Comparison of ENCODE assay signal across 1 cellular context in the genomic region with DNA sequence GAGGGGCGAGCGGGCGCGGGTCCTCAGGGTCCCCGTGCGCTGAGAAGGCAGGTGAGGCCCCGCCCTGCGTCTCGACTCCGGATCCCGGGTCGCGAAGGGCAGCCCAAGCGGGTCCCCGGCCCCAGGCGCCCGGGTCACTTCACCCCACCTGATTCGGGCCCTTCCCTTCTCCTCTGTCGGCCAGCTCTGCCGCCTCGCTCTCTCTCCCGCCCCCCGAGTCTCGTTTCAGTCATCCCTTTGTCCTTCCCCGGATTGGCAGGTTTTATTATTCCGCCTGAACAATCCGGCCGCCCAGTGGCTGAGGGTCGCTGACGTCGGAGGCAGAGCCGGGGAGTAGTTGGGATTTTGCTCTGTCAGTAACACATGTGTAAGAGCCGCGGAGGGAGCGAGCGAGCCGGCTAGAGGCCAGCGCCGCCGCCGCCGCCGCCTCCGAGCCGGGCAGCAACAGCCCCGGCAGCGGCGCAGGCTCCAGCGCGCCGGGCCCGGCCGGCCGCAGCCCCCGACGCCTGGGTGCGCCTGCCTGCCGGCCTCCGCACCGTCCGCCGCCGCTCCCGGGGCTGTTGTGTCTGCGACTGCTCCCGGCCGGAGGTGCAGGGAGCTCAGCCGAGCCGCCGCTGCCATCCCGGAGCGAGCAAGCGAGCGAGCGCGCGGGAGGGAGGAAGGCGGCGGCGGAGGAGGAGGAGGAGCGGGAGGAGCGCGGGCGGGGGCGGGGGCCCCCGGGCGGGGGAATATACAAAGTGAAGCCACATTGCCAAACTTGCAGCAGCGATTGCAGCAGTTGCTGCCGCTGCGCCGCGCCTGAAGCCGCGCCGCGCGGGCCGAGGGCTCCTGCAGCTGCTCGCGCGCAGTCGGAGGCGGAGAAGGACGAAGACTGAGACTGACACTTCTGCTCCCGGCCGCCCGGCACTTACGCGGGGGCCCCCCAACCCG.
A peak's percentile ranks its signal among the peaks of the same experiment; 100 is the strongest.
TF ChIP-seq lines count a peak whose summit lies in the region.

A gene with protein sequence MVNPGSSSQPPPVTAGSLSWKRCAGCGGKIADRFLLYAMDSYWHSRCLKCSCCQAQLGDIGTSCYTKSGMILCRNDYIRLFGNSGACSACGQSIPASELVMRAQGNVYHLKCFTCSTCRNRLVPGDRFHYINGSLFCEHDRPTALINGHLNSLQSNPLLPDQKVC (plus strand): TSS at position 760 of the 930 bp plus-strand sequence. CDS start 3,136 bp downstream, outside the sequence.

TF ChIP-seq in HepG2, 621 proteins besides CTCF, POLR2A, EP300 and RAD21 (continued from another document and continues in another):
- TF ChIP-seq, protein P1, sequence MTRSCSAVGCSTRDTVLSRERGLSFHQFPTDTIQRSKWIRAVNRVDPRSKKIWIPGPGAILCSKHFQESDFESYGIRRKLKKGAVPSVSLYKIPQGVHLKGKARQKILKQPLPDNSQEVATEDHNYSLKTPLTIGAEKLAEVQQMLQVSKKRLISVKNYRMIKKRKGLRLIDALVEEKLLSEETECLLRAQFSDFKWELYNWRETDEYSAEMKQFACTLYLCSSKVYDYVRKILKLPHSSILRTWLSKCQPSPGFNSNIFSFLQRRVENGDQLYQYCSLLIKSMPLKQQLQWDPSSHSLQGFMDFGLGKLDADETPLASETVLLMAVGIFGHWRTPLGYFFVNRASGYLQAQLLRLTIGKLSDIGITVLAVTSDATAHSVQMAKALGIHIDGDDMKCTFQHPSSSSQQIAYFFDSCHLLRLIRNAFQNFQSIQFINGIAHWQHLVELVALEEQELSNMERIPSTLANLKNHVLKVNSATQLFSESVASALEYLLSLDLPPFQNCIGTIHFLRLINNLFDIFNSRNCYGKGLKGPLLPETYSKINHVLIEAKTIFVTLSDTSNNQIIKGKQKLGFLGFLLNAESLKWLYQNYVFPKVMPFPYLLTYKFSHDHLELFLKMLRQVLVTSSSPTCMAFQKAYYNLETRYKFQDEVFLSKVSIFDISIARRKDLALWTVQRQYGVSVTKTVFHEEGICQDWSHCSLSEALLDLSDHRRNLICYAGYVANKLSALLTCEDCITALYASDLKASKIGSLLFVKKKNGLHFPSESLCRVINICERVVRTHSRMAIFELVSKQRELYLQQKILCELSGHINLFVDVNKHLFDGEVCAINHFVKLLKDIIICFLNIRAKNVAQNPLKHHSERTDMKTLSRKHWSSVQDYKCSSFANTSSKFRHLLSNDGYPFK (CRISPR knock-in tag; IDR thresholded peaks at IDR 0.05; ENCODE audit: borderline replicate concordance): no peak
- TF ChIP-seq SOX5 (CRISPR knock-in tag; IDR thresholded peaks at IDR 0.05; ENCODE audit: borderline replicate concordance) (peak; percentile 27; the same call in 1 of the 2 replicates), PHB2 (IDR thresholded peaks at IDR 0.05; ENCODE audit: partially characterized antibody) (no peak), RARA (CRISPR knock-in tag; IDR thresholded peaks at IDR 0.05) (0 out of 2 replicates have a peak, but pooled peaks have one; percentile 9), ARHGAP35 (CRISPR knock-in tag; IDR thresholded peaks at IDR 0.05; ENCODE audit: borderline replicate concordance) (no peak; the same call in 1 of the 2 replicates), ZNF816 (CRISPR knock-in tag; IDR thresholded peaks at IDR 0.05; ENCODE audit: borderline replicate concordance) (no peak), ZNF337 (CRISPR knock-in tag; IDR thresholded peaks at IDR 0.05; ENCODE audit: borderline replicate concordance, low read depth) (no peak), PHF8 (CRISPR knock-in tag; IDR thresholded peaks at IDR 0.05) (peak; percentile 57), ZNF343 (CRISPR knock-in tag; IDR thresholded peaks at IDR 0.05) (no peak), SKI (IDR thresholded peaks at IDR 0.05; ENCODE audit: partially characterized antibody) (no peak), CENPT (CRISPR knock-in tag; IDR thresholded peaks at IDR 0.05; ENCODE audit: low read depth) (no peak), HOXA5 (CRISPR knock-in tag; IDR thresholded peaks at IDR 0.05) (peak; percentile 23; the same call in 1 of the 2 replicates), MAFK (conservative IDR thresholded peaks at IDR 0.05 in 1 of 2, IDR thresholded peaks at IDR 0.05 in 1 of 2; ENCODE audit: low read length in 2 of 2) (no peak), ZNF660 (CRISPR knock-in tag; IDR thresholded peaks at IDR 0.05; ENCODE audit: borderline replicate concordance, low read depth) (no peak), ZNF12 (CRISPR knock-in tag; IDR thresholded peaks at IDR 0.05) (no peak; the same call in 1 of the 2 replicates), ZNF577 (CRISPR knock-in tag; IDR thresholded peaks at IDR 0.05; ENCODE audit: borderline replicate concordance, low read depth) (no peak), ZSCAN29 (CRISPR knock-in tag; conservative IDR thresholded peaks at IDR 0.05) (no peak), ZNF724P (CRISPR knock-in tag; IDR thresholded peaks at IDR 0.05; ENCODE audit: borderline replicate concordance) (no peak), POLR2AphosphoS5 (IDR thresholded peaks at IDR 0.05; ENCODE audit: low read depth, low read length) (peak; percentile 49), CEBPG (CRISPR knock-in tag; IDR thresholded peaks at IDR 0.05) (peak; percentile 89), KMT2B (CRISPR knock-in tag; IDR thresholded peaks at IDR 0.05) (peak; percentile 45; the same call in 1 of the 2 replicates), ZNF556 (CRISPR knock-in tag; IDR thresholded peaks at IDR 0.05; ENCODE audit: borderline replicate concordance) (no peak)
- TF ChIP-seq, protein P2, sequence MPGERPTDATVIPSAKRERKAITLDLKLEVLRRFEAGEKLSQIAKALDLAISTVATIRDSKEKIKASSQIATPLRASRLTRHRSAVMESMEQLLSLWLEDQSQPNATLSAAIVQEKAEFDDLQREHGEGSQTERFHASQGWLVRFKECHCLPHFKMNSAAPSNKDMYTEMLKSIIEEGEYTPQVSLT (CRISPR knock-in tag; IDR thresholded peaks at IDR 0.05; ENCODE audit: borderline replicate concordance, low read depth): no peak
- TF ChIP-seq, protein P3, sequence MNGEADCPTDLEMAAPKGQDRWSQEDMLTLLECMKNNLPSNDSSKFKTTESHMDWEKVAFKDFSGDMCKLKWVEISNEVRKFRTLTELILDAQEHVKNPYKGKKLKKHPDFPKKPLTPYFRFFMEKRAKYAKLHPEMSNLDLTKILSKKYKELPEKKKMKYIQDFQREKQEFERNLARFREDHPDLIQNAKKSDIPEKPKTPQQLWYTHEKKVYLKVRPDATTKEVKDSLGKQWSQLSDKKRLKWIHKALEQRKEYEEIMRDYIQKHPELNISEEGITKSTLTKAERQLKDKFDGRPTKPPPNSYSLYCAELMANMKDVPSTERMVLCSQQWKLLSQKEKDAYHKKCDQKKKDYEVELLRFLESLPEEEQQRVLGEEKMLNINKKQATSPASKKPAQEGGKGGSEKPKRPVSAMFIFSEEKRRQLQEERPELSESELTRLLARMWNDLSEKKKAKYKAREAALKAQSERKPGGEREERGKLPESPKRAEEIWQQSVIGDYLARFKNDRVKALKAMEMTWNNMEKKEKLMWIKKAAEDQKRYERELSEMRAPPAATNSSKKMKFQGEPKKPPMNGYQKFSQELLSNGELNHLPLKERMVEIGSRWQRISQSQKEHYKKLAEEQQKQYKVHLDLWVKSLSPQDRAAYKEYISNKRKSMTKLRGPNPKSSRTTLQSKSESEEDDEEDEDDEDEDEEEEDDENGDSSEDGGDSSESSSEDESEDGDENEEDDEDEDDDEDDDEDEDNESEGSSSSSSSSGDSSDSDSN (CRISPR knock-in tag; IDR thresholded peaks at IDR 0.05): peak; percentile 76
- TF ChIP-seq, protein P4, sequence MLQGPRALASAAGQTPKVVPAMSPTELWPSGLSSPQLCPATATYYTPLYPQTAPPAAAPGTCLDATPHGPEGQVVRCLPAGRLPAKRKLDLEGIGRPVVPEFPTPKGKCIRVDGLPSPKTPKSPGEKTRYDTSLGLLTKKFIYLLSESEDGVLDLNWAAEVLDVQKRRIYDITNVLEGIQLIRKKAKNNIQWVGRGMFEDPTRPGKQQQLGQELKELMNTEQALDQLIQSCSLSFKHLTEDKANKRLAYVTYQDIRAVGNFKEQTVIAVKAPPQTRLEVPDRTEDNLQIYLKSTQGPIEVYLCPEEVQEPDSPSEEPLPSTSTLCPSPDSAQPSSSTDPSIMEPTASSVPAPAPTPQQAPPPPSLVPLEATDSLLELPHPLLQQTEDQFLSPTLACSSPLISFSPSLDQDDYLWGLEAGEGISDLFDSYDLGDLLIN (CRISPR knock-in tag; IDR thresholded peaks at IDR 0.05; ENCODE audit: borderline replicate concordance): no peak
- TF ChIP-seq, protein P5, sequence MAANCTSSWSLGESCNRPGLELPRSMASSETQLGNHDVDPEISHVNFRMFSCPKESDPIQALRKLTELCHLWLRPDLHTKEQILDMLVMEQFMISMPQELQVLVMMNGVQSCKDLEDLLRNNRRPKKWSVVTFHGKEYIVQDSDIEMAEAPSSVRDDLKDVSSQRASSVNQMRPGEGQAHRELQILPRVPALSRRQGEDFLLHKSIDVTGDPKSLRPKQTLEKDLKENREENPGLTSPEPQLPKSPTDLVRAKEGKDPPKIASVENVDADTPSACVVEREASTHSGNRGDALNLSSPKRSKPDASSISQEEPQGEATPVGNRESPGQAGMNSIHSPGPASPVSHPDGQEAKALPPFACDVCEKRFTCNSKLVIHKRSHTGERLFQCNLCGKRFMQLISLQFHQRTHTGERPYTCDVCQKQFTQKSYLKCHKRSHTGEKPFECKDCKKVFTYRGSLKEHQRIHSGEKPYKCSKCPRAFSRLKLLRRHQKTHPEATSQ (CRISPR knock-in tag; IDR thresholded peaks at IDR 0.05; ENCODE audit: borderline replicate concordance): no peak
- TF ChIP-seq, protein P6, sequence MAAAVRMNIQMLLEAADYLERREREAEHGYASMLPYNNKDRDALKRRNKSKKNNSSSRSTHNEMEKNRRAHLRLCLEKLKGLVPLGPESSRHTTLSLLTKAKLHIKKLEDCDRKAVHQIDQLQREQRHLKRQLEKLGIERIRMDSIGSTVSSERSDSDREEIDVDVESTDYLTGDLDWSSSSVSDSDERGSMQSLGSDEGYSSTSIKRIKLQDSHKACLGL (CRISPR knock-in tag; IDR thresholded peaks at IDR 0.05): peak; percentile 73
- TF ChIP-seq, protein P7, sequence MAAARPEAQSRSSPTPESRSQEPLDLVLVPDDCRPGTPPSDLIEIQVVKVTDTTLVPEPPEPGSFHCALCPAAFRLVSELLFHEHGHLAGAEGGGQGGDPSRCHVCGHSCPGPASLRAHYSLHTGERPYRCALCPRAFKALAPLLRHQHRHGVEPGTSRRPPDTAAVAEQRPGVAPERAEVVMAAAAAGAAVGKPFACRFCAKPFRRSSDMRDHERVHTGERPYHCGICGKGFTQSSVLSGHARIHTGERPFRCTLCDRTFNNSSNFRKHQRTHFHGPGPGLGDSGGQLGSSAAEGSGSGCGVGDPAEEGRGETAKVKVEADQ (CRISPR knock-in tag; IDR thresholded peaks at IDR 0.05; ENCODE audit: borderline replicate concordance): no peak
- TF ChIP-seq, protein P8, sequence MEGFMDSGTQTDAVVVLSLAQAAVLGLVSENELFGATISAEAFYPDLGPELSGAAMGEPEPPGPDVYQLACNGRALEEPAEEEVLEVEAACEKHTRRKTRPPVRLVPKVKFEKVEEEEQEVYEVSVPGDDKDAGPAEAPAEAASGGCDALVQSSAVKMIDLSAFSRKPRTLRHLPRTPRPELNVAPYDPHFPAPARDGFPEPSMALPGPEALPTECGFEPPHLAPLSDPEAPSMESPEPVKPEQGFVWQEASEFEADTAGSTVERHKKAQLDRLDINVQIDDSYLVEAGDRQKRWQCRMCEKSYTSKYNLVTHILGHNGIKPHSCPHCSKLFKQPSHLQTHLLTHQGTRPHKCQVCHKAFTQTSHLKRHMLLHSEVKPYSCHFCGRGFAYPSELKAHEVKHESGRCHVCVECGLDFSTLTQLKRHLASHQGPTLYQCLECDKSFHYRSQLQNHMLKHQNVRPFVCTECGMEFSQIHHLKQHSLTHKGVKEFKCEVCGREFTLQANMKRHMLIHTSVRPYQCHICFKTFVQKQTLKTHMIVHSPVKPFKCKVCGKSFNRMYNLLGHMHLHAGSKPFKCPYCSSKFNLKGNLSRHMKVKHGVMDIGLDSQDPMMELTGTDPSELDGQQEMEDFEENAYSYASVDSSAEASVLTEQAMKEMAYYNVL (CRISPR knock-in tag; IDR thresholded peaks at IDR 0.05; ENCODE audit: borderline replicate concordance): peak; percentile 26; the same call in 1 of the 2 replicates
- TF ChIP-seq, protein P9, sequence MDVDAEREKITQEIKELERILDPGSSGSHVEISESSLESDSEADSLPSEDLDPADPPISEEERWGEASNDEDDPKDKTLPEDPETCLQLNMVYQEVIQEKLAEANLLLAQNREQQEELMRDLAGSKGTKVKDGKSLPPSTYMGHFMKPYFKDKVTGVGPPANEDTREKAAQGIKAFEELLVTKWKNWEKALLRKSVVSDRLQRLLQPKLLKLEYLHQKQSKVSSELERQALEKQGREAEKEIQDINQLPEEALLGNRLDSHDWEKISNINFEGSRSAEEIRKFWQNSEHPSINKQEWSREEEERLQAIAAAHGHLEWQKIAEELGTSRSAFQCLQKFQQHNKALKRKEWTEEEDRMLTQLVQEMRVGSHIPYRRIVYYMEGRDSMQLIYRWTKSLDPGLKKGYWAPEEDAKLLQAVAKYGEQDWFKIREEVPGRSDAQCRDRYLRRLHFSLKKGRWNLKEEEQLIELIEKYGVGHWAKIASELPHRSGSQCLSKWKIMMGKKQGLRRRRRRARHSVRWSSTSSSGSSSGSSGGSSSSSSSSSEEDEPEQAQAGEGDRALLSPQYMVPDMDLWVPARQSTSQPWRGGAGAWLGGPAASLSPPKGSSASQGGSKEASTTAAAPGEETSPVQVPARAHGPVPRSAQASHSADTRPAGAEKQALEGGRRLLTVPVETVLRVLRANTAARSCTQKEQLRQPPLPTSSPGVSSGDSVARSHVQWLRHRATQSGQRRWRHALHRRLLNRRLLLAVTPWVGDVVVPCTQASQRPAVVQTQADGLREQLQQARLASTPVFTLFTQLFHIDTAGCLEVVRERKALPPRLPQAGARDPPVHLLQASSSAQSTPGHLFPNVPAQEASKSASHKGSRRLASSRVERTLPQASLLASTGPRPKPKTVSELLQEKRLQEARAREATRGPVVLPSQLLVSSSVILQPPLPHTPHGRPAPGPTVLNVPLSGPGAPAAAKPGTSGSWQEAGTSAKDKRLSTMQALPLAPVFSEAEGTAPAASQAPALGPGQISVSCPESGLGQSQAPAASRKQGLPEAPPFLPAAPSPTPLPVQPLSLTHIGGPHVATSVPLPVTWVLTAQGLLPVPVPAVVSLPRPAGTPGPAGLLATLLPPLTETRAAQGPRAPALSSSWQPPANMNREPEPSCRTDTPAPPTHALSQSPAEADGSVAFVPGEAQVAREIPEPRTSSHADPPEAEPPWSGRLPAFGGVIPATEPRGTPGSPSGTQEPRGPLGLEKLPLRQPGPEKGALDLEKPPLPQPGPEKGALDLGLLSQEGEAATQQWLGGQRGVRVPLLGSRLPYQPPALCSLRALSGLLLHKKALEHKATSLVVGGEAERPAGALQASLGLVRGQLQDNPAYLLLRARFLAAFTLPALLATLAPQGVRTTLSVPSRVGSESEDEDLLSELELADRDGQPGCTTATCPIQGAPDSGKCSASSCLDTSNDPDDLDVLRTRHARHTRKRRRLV (CRISPR knock-in tag; IDR thresholded peaks at IDR 0.05): peak; percentile 40; the same call in 1 of the 2 replicates
